16 cellular contexts compared by ENCODE assay signal in genomic region chr2:181776336-181776735, GRCh38.
DNase-seq lines count a peak whose midpoint lies in the region; ATAC-seq, FAIRE-seq and TF ChIP-seq lines count a peak whose summit lies in the region.
"Had no signal": no experiment of that assay in that cellular context is flagged by ENCODE, and none has a peak within 500 bp of the region (broad histone marks: within the 10 kb centered on the region; RNA-seq: fewer than 3 reads in every experiment).

No MANE protein-coding gene starts in this region.

- WGBS in IMR-90 (ENCODE audit: extremely low coverage in 2 of 2, insufficient read length in 1 of 2), 2 experiments = no CpG with 5 or more reads among the region's 3 CpGs
- 84 to 89% (median 89%) methylated on average over 3 of the region's 3 CpGs for WGBS in ovary, 3 donors

- FAIRE-seq in H54 (lab: Jason Lieb, UNC) = peak; percentile 6
- FAIRE-seq: A204.1, GM12878, GM18507 had no signal

- CTCF ChIA-PET in IMR-90 (lab: Yijun Ruan, JAX) = no interaction called here

- H3K9ac ChIP-seq in IMR-90 (ENCODE audit: low read depth, low read length) = no peak overlapping the region
- H3K9ac ChIP-seq in MM.1S (ENCODE audit: low read length) = no peak overlapping the region

- H3F3A ChIP-seq in MM.1S (ENCODE audit: insufficient read depth, low read length) = no peaks in the 10 kb centered on the region

- no peak overlapping the region for H2BK15ac ChIP-seq in IMR-90 (ENCODE audit: low read depth, low read length)

- no peak overlapping the region for H2BK5ac ChIP-seq in IMR-90 (ENCODE audit: low read depth, low read length, poor library complexity, severe bottlenecking)

- ATAC-seq in IMR-90 (ENCODE audit: low read depth) (no peak), GM18519 (IDR thresholded peaks at IDR 0.05; ENCODE audit: low FRiP score, unreplicated experiment) (no peak)
- ATAC-seq: GM12878 had no signal

- H3K9me2 ChIP-seq in MM.1S (replicated peaks; ENCODE audit: insufficient read depth, low read length) = no peaks in the 10 kb centered on the region

- no peak overlapping the region for H2AK9ac ChIP-seq in IMR-90 (replicated peaks; ENCODE audit: low read depth, low read length, poor library complexity)

- H3K23ac ChIP-seq in IMR-90 (ENCODE audit: low read depth, low read length) = no peak overlapping the region; the same call in 1 of the 2 replicates

- dilution Hi-C loops in IMR-90 (cut with HindIII; ENCODE audit: low sequenced_read_pairs, unreplicated experiment) = no loop called here

- H3K27me3 ChIP-seq in IMR-90 (ENCODE audit: control insufficient read depth, insufficient read depth, low read length) = no peaks in the 10 kb centered on the region
- no peaks in the 10 kb centered on the region for H3K27me3 ChIP-seq in ovary
- no peaks in the 10 kb centered on the region for H3K27me3 ChIP-seq in MM.1S (replicated peaks; ENCODE audit: insufficient read depth, low read length)

- TF ChIP-seq EP300 in ovary (IDR thresholded peaks at IDR 0.05) = no peak

- H3K27ac ChIP-seq in IMR-90 (ENCODE audit: insufficient read depth, low read length) (no peak overlapping the region), ovary (no peak overlapping the region), MM.1S (ENCODE audit: low read length) (no peak overlapping the region)

- no peak overlapping the region for H2AK5ac ChIP-seq in IMR-90 (ENCODE audit: low read depth, low read length)

- H3K9me3 ChIP-seq in IMR-90 (ENCODE audit: control insufficient read depth, insufficient read depth, low read length) = no peaks in the 10 kb centered on the region
- H3K9me3 ChIP-seq in ovary = no peaks in the 10 kb centered on the region
- no peaks in the 10 kb centered on the region for H3K9me3 ChIP-seq in MM.1S (replicated peaks; ENCODE audit: insufficient read depth, low read length)
- H3K9me3 ChIP-seq: HAP-1 had no signal

- H3K36me3 ChIP-seq in IMR-90 (ENCODE audit: control insufficient read depth, insufficient read depth, low read length) = no peaks in the 10 kb centered on the region
- H3K36me3 ChIP-seq in ovary = no peaks in the 10 kb centered on the region
- no peaks in the 10 kb centered on the region for H3K36me3 ChIP-seq in MM.1S (replicated peaks; ENCODE audit: insufficient read depth, low read length)
- H3K36me3 ChIP-seq: HAP-1 had no signal

- no peak overlapping the region for H3K56ac ChIP-seq in IMR-90 (ENCODE audit: extremely low read depth, insufficient read depth, low read length)

- H2BK20ac ChIP-seq in IMR-90 (ENCODE audit: low read depth, low read length) = peak overlapping the region; percentile 10; the same call in 1 of the 2 replicates

- H3K4me1 ChIP-seq in IMR-90 (ENCODE audit: control insufficient read depth, insufficient read depth, low read length) (peaks cover 12% of the 10 kb centered on the region; the same call in 1 of the 2 replicates), ovary (ENCODE audit: insufficient read depth) (no peaks in the 10 kb centered on the region), MM.1S (ENCODE audit: low read length) (peaks cover 18% of the 10 kb centered on the region)

- H3K79me1 ChIP-seq in IMR-90 (ENCODE audit: low read depth in 1 of 2, low read length in 2 of 2) = no peaks in the 10 kb centered on the region

- H4K91ac ChIP-seq in IMR-90 (ENCODE audit: insufficient read depth, low read depth, low read length) = no peak overlapping the region

- no peak overlapping the region for H3K18ac ChIP-seq in IMR-90 (ENCODE audit: low read depth, low read length)

- BruUV-seq in IMR-90 (replicated peaks; lab: Mats Ljungman, UMichigan) = no TSS peak

- no peak for TF ChIP-seq RAD21 in IMR-90 (IDR thresholded peaks at IDR 0.05; ENCODE audit: low read length)

- no peak overlapping the region for H4K8ac ChIP-seq in IMR-90 (ENCODE audit: low read depth in 2 of 2, low read length in 2 of 2)

- no peak for DNase-seq in H54 (ENCODE audit: insufficient read length, low spot score)
- DNase-seq in IMR-90 = no peak
- peak; percentile 60 for DNase-seq in fibroblast of pulmonary artery (ENCODE audit: low read depth)
- DNase-seq in pulmonary artery endothelial cell (ENCODE audit: low read depth, low spot score) = peak; percentile 26
- no peak for DNase-seq in ovary
- no peak for DNase-seq in MM.1S
- DNase-seq: C1 segment of cervical spinal cord; CD4-positive, alpha-beta T cell; DMS79; GOT3; HFFc6 had no signal

- in situ Hi-C loops in IMR-90 (cut with MboI; ENCODE audit: low sequenced_read_pairs) = no loop called here

- H2BK120ac ChIP-seq in IMR-90 (ENCODE audit: low read depth, low read length) = no peak overlapping the region

- no peak for TF ChIP-seq CTCF in IMR-90 (conservative IDR thresholded peaks at IDR 0.05; ENCODE audit: low read depth, low read length)
- TF ChIP-seq CTCF in fibroblast of pulmonary artery (IDR thresholded peaks at IDR 0.05; ENCODE audit: low read length, missing control alignments) = no peak
- no peak for TF ChIP-seq CTCF in ovary (IDR thresholded peaks at IDR 0.05)
- TF ChIP-seq CTCF in MM.1S (IDR thresholded peaks at IDR 0.05; ENCODE audit: low read length) = no peak

- H4K5ac ChIP-seq in IMR-90 (ENCODE audit: low read depth, low read length) = no peak overlapping the region; the same call in 1 of the 2 replicates

- H3K79me2 ChIP-seq in MM.1S (ENCODE audit: low read length) = no peaks in the 10 kb centered on the region

- H3K14ac ChIP-seq in IMR-90 (replicated peaks; ENCODE audit: low read depth, low read length) = no peak overlapping the region

- intact Hi-C loops in IMR-90 (cut with micrococcal nuclease) (no loop called here), ovary (cut with DNase I) (no loop called here)

- H3K4me2 ChIP-seq in IMR-90 (ENCODE audit: low read depth, low read length) (no peak overlapping the region), MM.1S (ENCODE audit: low read depth, low read length) (no peak overlapping the region)

- H4K20me1 ChIP-seq in IMR-90 (ENCODE audit: insufficient read depth, low read length) (no peaks in the 10 kb centered on the region), MM.1S (ENCODE audit: insufficient read depth, low read length) (no peaks in the 10 kb centered on the region)

- H3K4ac ChIP-seq in IMR-90 (ENCODE audit: low read depth, low read length) = no peak overlapping the region

- H2AFZ ChIP-seq in IMR-90 (replicated peaks; ENCODE audit: low read length, poor library complexity) (no peak overlapping the region), MM.1S (ENCODE audit: low read length) (no peak overlapping the region)

- H3K4me3 ChIP-seq in IMR-90 (ENCODE audit: insufficient read depth, low read depth, low read length) (no peak overlapping the region), fibroblast of pulmonary artery (replicated peaks; ENCODE audit: low read depth, low read length) (no peak overlapping the region), ovary (no peak overlapping the region), MM.1S (ENCODE audit: low read length) (no peak overlapping the region)
- H3K4me3 ChIP-seq: GM12878, HAP-1 had no signal

- no peaks in the 10 kb centered on the region for H3K9me1 ChIP-seq in IMR-90 (ENCODE audit: insufficient read depth, low read length)

- POLR2A ChIA-PET in IMR-90 (lab: Charles Lee; ENCODE audit: unreplicated experiment) = no interaction called here

- TF ChIP-seq POLR2A in H54 (IDR thresholded peaks at IDR 0.05; ENCODE audit: low read depth, low read length) (no peak), IMR-90 (IDR thresholded peaks at IDR 0.05; ENCODE audit: low read depth, low read length) (no peak), ovary (IDR thresholded peaks at IDR 0.05) (no peak)

TF ChIP-seq in IMR-90, 13 proteins besides CTCF, POLR2A, EP300 and RAD21:
- TF ChIP-seq MAFK (IDR thresholded peaks at IDR 0.05; ENCODE audit: low read depth, low read length) = no peak
- no peak for TF ChIP-seq BHLHE40 (IDR thresholded peaks at IDR 0.05; ENCODE audit: low read depth, low read length)
- TF ChIP-seq USF2 (IDR thresholded peaks at IDR 0.05; ENCODE audit: low read depth, low read length) = no peak
- TF ChIP-seq RFX5 (IDR thresholded peaks at IDR 0.05; ENCODE audit: low read depth, low read length) = no peak
- TF ChIP-seq CEBPB (IDR thresholded peaks at IDR 0.05; ENCODE audit: low read depth, low read length) = no peak
- no peak for TF ChIP-seq RCOR1 (IDR thresholded peaks at IDR 0.05; ENCODE audit: insufficient replicate concordance, low read length)
- no peak for TF ChIP-seq NFE2L2 (IDR thresholded peaks at IDR 0.05; ENCODE audit: low read depth, low read length)
- no peak for TF ChIP-seq SMC3 (IDR thresholded peaks at IDR 0.05; ENCODE audit: low read depth, low read length)
- no peak for TF ChIP-seq FOS (IDR thresholded peaks at IDR 0.05; ENCODE audit: low read depth, low read length)
- TF ChIP-seq ELK1 (IDR thresholded peaks at IDR 0.05; ENCODE audit: borderline replicate concordance, low read depth, low read length) = no peak
- TF ChIP-seq CHD1 (IDR thresholded peaks at IDR 0.05; ENCODE audit: low read depth, low read length) = no peak
- no peak for TF ChIP-seq MAZ (IDR thresholded peaks at IDR 0.05; ENCODE audit: borderline replicate concordance, low read depth, low read length)
- no peak for TF ChIP-seq MXI1 (IDR thresholded peaks at IDR 0.05; ENCODE audit: borderline replicate concordance, low read depth, low read length)
TF ChIP-seq in IMR-90: peak in this region for 0.

Comparison
In these comparisons a context has a peak if more than half of its experiments do, and no peak if none do; other contexts are left out.
1. DNase-seq: peak in fibroblast of pulmonary artery (single experiment) and pulmonary artery endothelial cell (single experiment); none in H54 (single experiment), IMR-90 (single experiment), ovary (0 of 5) and MM.1S (single experiment).